In genomic region chr12:12999959-13000615, GRCh38 we compare ENCODE assay signal across 8 cellular contexts. TPM values are rescaled to one million over a fixed set of nuclear protein-coding genes. Genes with fewer than 3 reads are reported as not detected.
A peak's percentile ranks its signal among the peaks of the same experiment; 100 is the strongest.
DNase-seq lines count a peak whose midpoint lies in the region; ATAC-seq and TF ChIP-seq lines count a peak whose summit lies in the region.

Gene HEBP1 (minus strand): TSS chr12:13000265. CDS start chr12:13000114, 151 bp downstream.

- peak within 1 kb of the TSS; percentile 96 for H3K9ac ChIP-seq in skeletal muscle satellite cell (ENCODE audit: low read depth, low read length)

- in situ Hi-C loops in T47D (cut with HindIII; ENCODE audit: low pct_unique_long_range_greater_than_20kb, low sequenced_read_pairs): no loop called here

- peak; percentile 86 for ATAC-seq in HG03108 (IDR thresholded peaks at IDR 0.05; ENCODE audit: unreplicated experiment)

- DNase-seq in NK-92 (lab: John Stamatoyannopoulos, UW; ENCODE audit: unreplicated experiment): peak; percentile 70
- DNase-seq in NK-92 treated with Interleukin-12 subunit alpha and Interleukin-12 subunit beta, amount 100 ng/mL, for 24 hours (lab: John Stamatoyannopoulos, UW): no peak
- peak; percentile 75 for DNase-seq in NCI-H2171 treated with DMSO at 0.1 percent for 48 hours (lab: John Stamatoyannopoulos, UW)
- peak; percentile 57 to 81 for DNase-seq in T47D (ENCODE audit: low read depth in 1 of 2, low spot score in 1 of 2)

- TF ChIP-seq CTCF in WI38 (IDR thresholded peaks at IDR 0.05; ENCODE audit: low read depth, low read length): no peak

- no peaks in the 10 kb centered on the region for H3K27me3 ChIP-seq in skeletal muscle satellite cell (ENCODE audit: control insufficient read depth, insufficient read depth, low read length)

- H3K9me3 ChIP-seq in iPS-18c (ENCODE audit: control insufficient read depth, insufficient read depth, low read length) (no peaks in the 10 kb centered on the region), skeletal muscle satellite cell (replicated peaks; ENCODE audit: low read length) (no peaks in the 10 kb centered on the region)

- peak within 1 kb of the TSS; percentile 99 for H3K4me2 ChIP-seq in skeletal muscle satellite cell (ENCODE audit: low read length)

- H3K4me3 ChIP-seq in WI38 (ENCODE audit: low read depth, low read length) (peak within 1 kb of the TSS; percentile 90), iPS-18c (ENCODE audit: insufficient read depth, low read depth, low read length) (peak within 1 kb of the TSS; percentile 94), skeletal muscle satellite cell (ENCODE audit: low read length) (peak within 1 kb of the TSS; percentile 100)

- peaks cover 5% of the 10 kb centered on the region for H3K36me3 ChIP-seq in skeletal muscle satellite cell (ENCODE audit: insufficient read depth, low read length)

- H3K4me1 ChIP-seq in skeletal muscle satellite cell (ENCODE audit: control insufficient read depth, insufficient read depth, low read length): peaks cover 28% of the 10 kb centered on the region

RNA-seq across cellular contexts. Expression of gene HEBP1, which starts in this region (rescaled TPM):
- total RNA-seq in skeletal muscle satellite cell (2012; rRNA removed): 10.9 and 15.0 TPM in 2 replicates
